14 cellular contexts compared by ENCODE assay signal in the genomic region with DNA sequence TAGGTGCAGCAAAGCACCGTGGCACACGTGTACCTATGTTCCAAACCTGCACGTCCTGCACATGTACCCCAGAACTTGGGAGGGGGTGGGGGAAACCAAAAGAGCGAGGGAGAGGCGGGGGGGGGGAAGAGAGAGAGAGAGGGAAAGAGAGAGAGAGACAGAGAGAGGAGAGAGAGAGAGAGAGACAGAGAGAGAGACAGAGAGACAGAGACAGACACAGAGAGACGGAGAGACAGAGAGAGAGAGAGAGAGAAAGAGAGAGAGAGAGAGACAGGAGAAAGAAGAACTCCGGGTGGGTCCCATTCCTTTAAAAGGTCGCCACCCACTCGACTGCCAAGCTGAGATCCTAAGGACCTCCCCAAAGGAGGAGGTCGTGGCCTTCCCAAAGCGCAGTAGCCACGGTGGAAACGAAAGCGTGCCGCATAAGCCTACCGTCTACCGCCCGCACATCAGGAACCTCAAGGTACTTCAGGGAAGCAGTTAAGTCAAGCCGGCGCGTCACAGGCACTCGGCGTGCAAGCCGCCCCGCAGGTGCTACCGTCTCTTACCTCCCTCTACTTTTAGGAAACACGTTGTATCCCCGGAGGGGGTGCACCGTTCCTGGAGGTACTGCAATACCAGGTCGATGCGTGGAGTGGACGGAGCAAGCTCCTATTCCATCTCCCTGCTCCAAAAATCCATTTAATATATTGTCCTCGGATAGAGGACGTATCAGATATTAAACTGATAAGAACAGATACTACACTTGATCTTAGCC. TPM values are rescaled to one million over a fixed set of nuclear protein-coding genes. Genes with fewer than 3 reads are reported as not detected.
DNase-seq lines count a peak whose midpoint lies in the region; ATAC-seq and TF ChIP-seq lines count a peak whose summit lies in the region.
"Not testable (repeated sequence)": the region's sequence is repeated elsewhere in the genome, so short reads cannot be mapped to it uniquely, and the experiment has no call there.
"Had no signal": no experiment of that assay in that cellular context is flagged by ENCODE, and none has a peak within 500 bp of the region (broad histone marks: within the 10 kb centered on the region; RNA-seq: fewer than 3 reads in every experiment).

No MANE protein-coding gene starts in this region.

- not testable (repeated sequence) for H3K36me3 ChIP-seq in GM23338 (ENCODE audit: insufficient read depth); RWPE2 (ENCODE audit: low read depth); body of pancreas (replicated peaks in 1 of 2; ENCODE audit: insufficient read depth in 1 of 2, low read depth in 2 of 2); psoas muscle (ENCODE audit: insufficient read depth in 1 of 2, low read depth in 1 of 2)

- not testable (repeated sequence) for H3K4me3 Mint-ChIP-seq in GM23338; activated CD4-positive, alpha-beta T cell treated with anti-CD3 and anti-CD28 coated beads, Interleukin-2, amount 10 ng/mL, durations not matched to agents 24 days and 14 days; activated T-helper 17 cell treated with anti-CD3 and anti-CD28 coated beads, Interleukin-2, amount 50 U/mL, for 72 hours; memory B cell; stimulated activated naive CD8-positive, alpha-beta T cell treated with anti-CD3 and anti-CD28 coated beads, Interleukin-15, amount 100 ng/mL, for 72 hours

- TF ChIP-seq POLR2A in body of pancreas (IDR thresholded peaks at IDR 0.05): not testable (repeated sequence)

- not testable (repeated sequence) for H3K36me3 Mint-ChIP-seq in GM23338 (ENCODE audit: low read depth); activated CD4-positive, alpha-beta T cell treated with anti-CD3 and anti-CD28 coated beads, Interleukin-2, amount 10 ng/mL, durations not matched to agents 24 days and 14 days (ENCODE audit: low read depth); activated T-helper 17 cell treated with anti-CD3 and anti-CD28 coated beads, Interleukin-2, amount 50 U/mL, for 72 hours (ENCODE audit: low read depth); memory B cell

- H3K9me3 Mint-ChIP-seq in GM23338; activated CD4-positive, alpha-beta T cell treated with anti-CD3 and anti-CD28 coated beads, Interleukin-2, amount 10 ng/mL, durations not matched to agents 24 days and 14 days; activated T-helper 17 cell treated with anti-CD3 and anti-CD28 coated beads, Interleukin-2, amount 50 U/mL, for 72 hours; memory B cell; stimulated activated naive CD8-positive, alpha-beta T cell treated with anti-CD3 and anti-CD28 coated beads, Interleukin-15, amount 100 ng/mL, for 72 hours: not testable (repeated sequence)

- not testable (repeated sequence) for H3K27me3 ChIP-seq in GM23338 (ENCODE audit: insufficient read depth); RWPE2 (ENCODE audit: insufficient read depth, poor library complexity, severe bottlenecking); body of pancreas; psoas muscle (ENCODE audit: insufficient read depth in 3 of 3, low read length in 2 of 3)

- no CpG with 5 or more reads among the region's 34 CpGs for WGBS in body of pancreas, 2 donors
- 14% methylated on average over 3 of the region's 34 CpGs; no CpG with 5 or more reads in 2 of the 3 donors for WGBS in psoas muscle, 3 donors

- not testable (repeated sequence) for H3K4me1 ChIP-seq in GM23338 (ENCODE audit: insufficient read depth); RWPE2 (ENCODE audit: insufficient read depth, poor library complexity, severe bottlenecking); body of pancreas; psoas muscle

- not testable (repeated sequence) for DNase-seq in GM23338 (ENCODE audit: low spot score); RWPE2 (ENCODE audit: low spot score); body of pancreas; memory B cell (ENCODE audit: low spot score in 2 of 2); psoas muscle
- DNase-seq in activated CD4-positive, alpha-beta T cell treated with anti-CD3 and anti-CD28 coated beads, Interleukin-2, amount 10 ng/mL, durations not matched to agents 24 days and 14 days: peak; percentile 56
- peak in 1 of 2 donors; percentile 19 for DNase-seq in stimulated activated naive CD8-positive, alpha-beta T cell treated with anti-CD3 and anti-CD28 coated beads, Interleukin-15, amount 100 ng/mL, for 72 hours

- not testable (repeated sequence) for H3K79me2 ChIP-seq in GM23338 (replicated peaks; ENCODE audit: insufficient read depth)

- not testable (repeated sequence) for H3K4me3 ChIP-seq in GM23338; RWPE2 (ENCODE audit: severe bottlenecking); body of pancreas; psoas muscle

- H3K4me1 Mint-ChIP-seq in GM23338; activated CD4-positive, alpha-beta T cell treated with anti-CD3 and anti-CD28 coated beads, Interleukin-2, amount 10 ng/mL, durations not matched to agents 24 days and 14 days; activated T-helper 17 cell treated with anti-CD3 and anti-CD28 coated beads, Interleukin-2, amount 50 U/mL, for 72 hours; memory B cell; stimulated activated naive CD8-positive, alpha-beta T cell treated with anti-CD3 and anti-CD28 coated beads, Interleukin-15, amount 100 ng/mL, for 72 hours: not testable (repeated sequence)

- not testable (repeated sequence) for TF ChIP-seq CTCF in GM23338 (conservative IDR thresholded peaks at IDR 0.05; ENCODE audit: low read depth in 2 of 2); RWPE2 (IDR thresholded peaks at IDR 0.05; ENCODE audit: poor library complexity, severe bottlenecking); body of pancreas (IDR thresholded peaks at IDR 0.05); psoas muscle (IDR thresholded peaks at IDR 0.05)

- H3K27ac Mint-ChIP-seq in GM23338; activated CD4-positive, alpha-beta T cell treated with anti-CD3 and anti-CD28 coated beads, Interleukin-2, amount 10 ng/mL, durations not matched to agents 24 days and 14 days; activated T-helper 17 cell treated with anti-CD3 and anti-CD28 coated beads, Interleukin-2, amount 50 U/mL, for 72 hours; memory B cell; stimulated activated naive CD8-positive, alpha-beta T cell treated with anti-CD3 and anti-CD28 coated beads, Interleukin-15, amount 100 ng/mL, for 72 hours: not testable (repeated sequence)

- H3F3A ChIP-seq in GM23338 (replicated peaks; ENCODE audit: low read depth): not testable (repeated sequence)

- not testable (repeated sequence) for H3K4me2 ChIP-seq in GM23338

- not testable (repeated sequence) for H3K27ac ChIP-seq in GM23338 (ENCODE audit: low read depth); RWPE2 (ENCODE audit: poor library complexity, severe bottlenecking); body of pancreas; psoas muscle

- not testable (repeated sequence) for H3K9me2 ChIP-seq in GM23338 (ENCODE audit: insufficient read depth)

- not testable (repeated sequence) for H3K27me3 Mint-ChIP-seq in GM23338 (ENCODE audit: insufficient read depth, low read depth, poor library complexity); activated CD4-positive, alpha-beta T cell treated with anti-CD3 and anti-CD28 coated beads, Interleukin-2, amount 10 ng/mL, durations not matched to agents 24 days and 14 days; activated T-helper 17 cell treated with anti-CD3 and anti-CD28 coated beads, Interleukin-2, amount 50 U/mL, for 72 hours; memory B cell; stimulated activated naive CD8-positive, alpha-beta T cell treated with anti-CD3 and anti-CD28 coated beads, Interleukin-15, amount 100 ng/mL, for 72 hours

- H2AFZ ChIP-seq in GM23338: not testable (repeated sequence)

- H3K9me3 ChIP-seq in RWPE2 (ENCODE audit: severe bottlenecking); body of pancreas; psoas muscle: not testable (repeated sequence)

- intact Hi-C loops in activated CD4-positive, alpha-beta T cell treated with anti-CD3 and anti-CD28 coated beads, Interleukin-2, amount 10 ng/mL, durations not matched to agents 24 days and 14 days (cut with micrococcal nuclease); body of pancreas (cut with DNase I); psoas muscle (cut with DNase I): not testable (repeated sequence)

- H4K20me1 ChIP-seq in GM23338 (replicated peaks; ENCODE audit: insufficient read depth): not testable (repeated sequence)

- ATAC-seq in GM23338 (peak; percentile 71), RWPE2 (ENCODE audit: low read depth) (peak; percentile 66), body of pancreas (peak; percentile 45), memory B cell (ENCODE audit: low read depth) (peak; percentile 53), psoas muscle (peak in 3 of 4 donors; percentile 46 to 79 (median 56))
- peak; percentile 52 for ATAC-seq in activated T-helper 17 cell treated with anti-CD3 and anti-CD28 coated beads, Interleukin-2, amount 50 U/mL, for 72 hours (replicated peaks)
- ATAC-seq in stimulated activated naive CD8-positive, alpha-beta T cell treated with anti-CD3 and anti-CD28 coated beads, Interleukin-15, amount 100 ng/mL, for 72 hours: peak; percentile 71

RNA-seq across cellular contexts. Expression of gene RNU2-1, which starts 7.0 kb away (rescaled TPM):
- total RNA-seq in GM23338 (2014; rRNA removed; shearing (Covaris generic)): not detected in 2 replicates
- polyA plus RNA-seq in GM23338 (2016; fragmentation: Nextera tagmentation; extraction: Ambion mirVana) (9.2 and 11.2 TPM in 2 replicates), psoas muscle (not detected)
- total RNA-seq in activated CD4-positive, alpha-beta T cell treated with anti-CD3 and anti-CD28 coated beads, Interleukin-2, amount 10 ng/mL, durations not matched to agents 24 days and 14 days: 5,051 and 5,500 TPM in 2 replicates
- total RNA-seq in activated T-helper 17 cell treated with anti-CD3 and anti-CD28 coated beads, Interleukin-2, amount 50 U/mL, for 72 hours: 1,000 to 10,000 TPM; 5,691 to 6,034 TPM
- total RNA-seq in body of pancreas (not detected), psoas muscle (1,000 to 10,000 TPM; 2,334 to 4,375 (median 3,394) TPM)
- total RNA-seq: Daoy, G401, H7, SJCRH30 had no signal
- polyA plus RNA-seq: AG04450 had no signal

RNA-seq across cellular contexts. Expression of gene CCDC200, which starts 12.4 kb away (rescaled TPM):
- total RNA-seq in GM23338 (2014; rRNA removed; shearing (Covaris generic)): not detected in 2 replicates
- 0.31 TPM in 1 of 2 replicates, not detected in the other for polyA plus RNA-seq in GM23338 (2016; fragmentation: Nextera tagmentation; extraction: Ambion mirVana)
- 0.65 and 0.92 TPM in 2 replicates for total RNA-seq in activated CD4-positive, alpha-beta T cell treated with anti-CD3 and anti-CD28 coated beads, Interleukin-2, amount 10 ng/mL, durations not matched to agents 24 days and 14 days
- 1 to 10 TPM in 1 of 2 donors, not detected in 1; 1.1 TPM for total RNA-seq in activated T-helper 17 cell treated with anti-CD3 and anti-CD28 coated beads, Interleukin-2, amount 50 U/mL, for 72 hours
- not detected for total RNA-seq in body of pancreas
- not detected for total RNA-seq in psoas muscle
- under 1 TPM in 2 of 3 donors, not detected in 1; 0.38 to 0.41 TPM for polyA plus RNA-seq in psoas muscle
- total RNA-seq: Daoy, G401, H7, Right ventricle myocardium inferior, SJCRH30 had no signal
- polyA plus RNA-seq: AG04450 had no signal

RNA-seq across cellular contexts. Expression of gene TMEM106A, which starts 29.1 kb away (rescaled TPM):
- total RNA-seq in GM23338 (2014; rRNA removed; shearing (Covaris generic)): 0.78 and 1.5 TPM in 2 replicates
- polyA plus RNA-seq in GM23338 (2016; fragmentation: Nextera tagmentation; extraction: Ambion mirVana) (1.1 and 2.4 TPM in 2 replicates), psoas muscle (under 1 TPM; 0.21 to 0.60 (median 0.53) TPM)
- 17.9 and 19.1 TPM in 2 replicates for total RNA-seq in activated CD4-positive, alpha-beta T cell treated with anti-CD3 and anti-CD28 coated beads, Interleukin-2, amount 10 ng/mL, durations not matched to agents 24 days and 14 days
- total RNA-seq in activated T-helper 17 cell treated with anti-CD3 and anti-CD28 coated beads, Interleukin-2, amount 50 U/mL, for 72 hours: 10 to 100 TPM in 1 of 2 donors, 1 to 10 TPM in 1; 9.5 to 28.4 TPM
- total RNA-seq in body of pancreas (1 to 10 TPM; 4.9 to 6.9 TPM), psoas muscle (1 to 10 TPM; 1.9 to 3.4 (median 2.6) TPM)
- total RNA-seq: G401 had no signal

Comparison
In these comparisons a context has a peak if more than half of its experiments do, and no peak if none do; other contexts are left out.
1. RNA of gene RNU2-1, which starts 7.0 kb away (total RNA-seq): 5,691 to 6,034 TPM in activated T-helper 17 cell treated with anti-CD3 and anti-CD28 coated beads, Interleukin-2, amount 50 U/mL, for 72 hours, 5,051 to 5,500 TPM in activated CD4-positive, alpha-beta T cell treated with anti-CD3 and anti-CD28 coated beads, Interleukin-2, amount 10 ng/mL, durations not matched to agents 24 days and 14 days and 2,334 to 4,375 TPM in psoas muscle; not detected in GM23338 and not detected in body of pancreas; every median in the first group is over 1,000 times any median in the second.
2. Peak in every context shown above with its lines, with median percentiles within 50 percentile points of each other: ATAC-seq.